Comparison of ENCODE assay signal across 19 cellular contexts in the genomic region with DNA sequence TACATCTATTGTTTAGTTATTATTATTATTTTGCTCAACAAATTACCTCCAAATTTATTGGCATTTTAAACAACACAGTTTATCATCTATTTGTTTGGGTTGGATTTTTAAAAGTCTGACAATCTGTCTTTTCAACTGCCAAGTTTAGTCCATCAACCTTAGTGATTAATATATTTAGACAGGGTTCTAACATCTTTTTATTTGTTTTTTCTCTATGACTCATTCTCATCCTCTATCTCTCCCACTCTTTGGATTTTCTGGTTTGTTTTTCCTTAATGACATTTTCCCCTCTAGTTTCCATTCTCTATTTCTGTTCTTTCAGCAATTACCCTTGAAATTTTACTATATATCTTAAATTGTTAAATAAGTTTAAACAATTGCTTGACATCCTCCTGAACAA.
"Had no signal": no experiment of that assay in that cellular context is flagged by ENCODE, and none has a peak within 500 bp of the region (broad histone marks: within the 10 kb centered on the region; RNA-seq: fewer than 3 reads in every experiment).

No MANE protein-coding gene starts in this region.

- H2AFZ ChIP-seq: hepatocyte had no signal

- H3K4me3 Mint-ChIP-seq: endodermal cell; naive thymus-derived CD8-positive, alpha-beta T cell; stimulated activated memory B cell treated with anti-CD40 and anti-IgM and Interleukin-4, amounts not matched to agents 10 μg/mL and 1 μg/mL and 100 μg/mL, for 72 hours; stimulated activated naive CD8-positive, alpha-beta T cell treated with anti-CD3 and anti-CD28 coated beads, Interleukin-15, Interleukin-2, amounts not matched to agents 100 ng/mL and 50 ng/mL, for 24 hours had no signal

- H3K27ac ChIP-seq: foreskin keratinocyte, hepatocyte, neutrophil, spleen, testis, tibial nerve, upper lobe of right lung, vagina had no signal

- H3K9me3 Mint-ChIP-seq: endodermal cell; naive thymus-derived CD8-positive, alpha-beta T cell; stimulated activated memory B cell treated with anti-CD40 and anti-IgM and Interleukin-4, amounts not matched to agents 10 μg/mL and 1 μg/mL and 100 μg/mL, for 72 hours; stimulated activated naive CD8-positive, alpha-beta T cell treated with anti-CD3 and anti-CD28 coated beads, Interleukin-15, Interleukin-2, amounts not matched to agents 100 ng/mL and 50 ng/mL, for 24 hours had no signal

- H3K4me2 ChIP-seq: hepatocyte had no signal

- H3K9me3 ChIP-seq: neutrophil, spleen, testis, tibial nerve, upper lobe of right lung, vagina had no signal

- H3K27me3 ChIP-seq: foreskin keratinocyte, hepatocyte, neutrophil, spleen, testis, tibial nerve, upper lobe of right lung, vagina had no signal

- ATAC-seq: foreskin keratinocyte; naive thymus-derived CD8-positive, alpha-beta T cell; sciatic nerve; stimulated activated memory B cell treated with anti-CD40 and anti-IgM and Interleukin-4, amounts not matched to agents 10 μg/mL and 1 μg/mL and 100 μg/mL, for 72 hours; upper lobe of right lung had no signal

- H3K79me2 ChIP-seq: hepatocyte had no signal

- H3K4me1 ChIP-seq: foreskin keratinocyte, spleen, testis, tibial nerve, upper lobe of right lung had no signal

- DNase-seq: effector CD4-positive, alpha-beta T cell; endodermal cell; erythroblast; foreskin keratinocyte; naive thymus-derived CD8-positive, alpha-beta T cell; posterior cingulate gyrus; spleen; stimulated activated CD4-positive, alpha-beta T cell treated with anti-CD3 and anti-CD28 coated beads, Interleukin-15, amount 100 ng/mL, for 24 hours; stimulated activated CD4-positive, alpha-beta T cell treated with anti-CD3 and anti-CD28 coated beads, Interleukin-1b, Interleukin-23, amount 100 ng/mL, for 48 hours; stimulated activated CD4-positive, alpha-beta T cell treated with anti-CD3 and anti-CD28 coated beads, Interleukin-4, amount 100 ng/mL, for 24 hours; testis; upper lobe of right lung had no signal

- H3K36me3 ChIP-seq: tibial nerve, upper lobe of right lung had no signal

- H3K27ac Mint-ChIP-seq: endodermal cell; stimulated activated memory B cell treated with anti-CD40 and anti-IgM and Interleukin-4, amounts not matched to agents 10 μg/mL and 1 μg/mL and 100 μg/mL, for 72 hours; stimulated activated naive CD8-positive, alpha-beta T cell treated with anti-CD3 and anti-CD28 coated beads, Interleukin-15, Interleukin-2, amounts not matched to agents 100 ng/mL and 50 ng/mL, for 24 hours had no signal

- H3K4me3 ChIP-seq: hepatocyte, spleen, testis, tibial nerve, upper lobe of right lung, vagina had no signal

- H3K27me3 Mint-ChIP-seq: naive thymus-derived CD8-positive, alpha-beta T cell; stimulated activated memory B cell treated with anti-CD40 and anti-IgM and Interleukin-4, amounts not matched to agents 10 μg/mL and 1 μg/mL and 100 μg/mL, for 72 hours; stimulated activated naive CD8-positive, alpha-beta T cell treated with anti-CD3 and anti-CD28 coated beads, Interleukin-15, Interleukin-2, amounts not matched to agents 100 ng/mL and 50 ng/mL, for 24 hours had no signal
